11 cellular contexts compared by ENCODE assay signal in genomic region chr12:11576104-11576503, GRCh38.
A peak's percentile ranks its signal among the peaks of the same experiment; 100 is the strongest.
DNase-seq lines count a peak whose midpoint lies in the region; ATAC-seq, FAIRE-seq and TF ChIP-seq lines count a peak whose summit lies in the region.
"Had no signal": no experiment of that assay in that cellular context is flagged by ENCODE, and none has a peak within 500 bp of the region (broad histone marks: within the 10 kb centered on the region; RNA-seq: fewer than 3 reads in every experiment).

No MANE protein-coding gene starts in this region.

- peak; percentile 38 for ATAC-seq in HG02798 (IDR thresholded peaks at IDR 0.05; ENCODE audit: poor library complexity, unreplicated experiment)
- ATAC-seq in activated T-helper 17 cell treated with anti-CD3 and anti-CD28 coated beads, Interleukin-2, amount 50 U/mL, for 72 hours (replicated peaks), result peak; percentile 58
- peak; percentile 35 for ATAC-seq in left lung
- no peak for ATAC-seq in GM19328 (IDR thresholded peaks at IDR 0.05; ENCODE audit: unreplicated experiment)
- ATAC-seq in pancreas, result no peak
- ATAC-seq: WTC11 had no signal

- no peaks in the 10 kb centered on the region for H3K9me3 Mint-ChIP-seq in activated T-helper 17 cell treated with anti-CD3 and anti-CD28 coated beads, Interleukin-2, amount 50 U/mL, for 72 hours

- intact Hi-C loops in left lung (cut with DNase I) (no loop called here), pancreas (cut with DNase I) (loop anchor here in 1 of 3 donors (10.0 kb wide), 1 partner anchor 469 kb away; no protein-coding TSS in a partner anchor)

- no peaks in the 10 kb centered on the region for H3K36me3 ChIP-seq in left lung
- H3K36me3 ChIP-seq in pancreas, result no peaks in the 10 kb centered on the region

- H3K4me1 ChIP-seq in left lung, result peaks cover 6 to 10% of the 10 kb centered on the region in 2 donors
- H3K4me1 ChIP-seq in pancreas, result no peaks in the 10 kb centered on the region

- H3K27me3 Mint-ChIP-seq in activated T-helper 17 cell treated with anti-CD3 and anti-CD28 coated beads, Interleukin-2, amount 50 U/mL, for 72 hours, result no peaks in the 10 kb centered on the region

- no peak for FAIRE-seq in pancreas (lab: Jason Lieb, UNC)

- no peaks in the 10 kb centered on the region for H3K9me3 ChIP-seq in left lung
- H3K9me3 ChIP-seq in pancreas, result no peaks in the 10 kb centered on the region

- DNase-seq in EH (ENCODE audit: low read depth), result peak; percentile 71
- DNase-seq in left lung, result peak in 1 of 2 donors; percentile 37
- DNase-seq in inferior parietal cortex (ENCODE audit: extremely low spot score), result no peak
- no peak for DNase-seq in GM10266 (ENCODE audit: extremely low spot score)
- DNase-seq in pancreas, result no peak
- DNase-seq: caudate nucleus had no signal

- H3K27ac ChIP-seq in left lung (no peak overlapping the region), pancreas (no peak overlapping the region)

- WGBS in pancreas, 2 donors, result 89 to 96% methylated on average over 1 of the region's 1 CpG

- no peak overlapping the region for H3K27ac Mint-ChIP-seq in activated T-helper 17 cell treated with anti-CD3 and anti-CD28 coated beads, Interleukin-2, amount 50 U/mL, for 72 hours
- H3K27ac Mint-ChIP-seq: progenitor cell of endocrine pancreas, WTC11 had no signal

- peaks cover under 1% of the 10 kb centered on the region for H3K4me1 Mint-ChIP-seq in activated T-helper 17 cell treated with anti-CD3 and anti-CD28 coated beads, Interleukin-2, amount 50 U/mL, for 72 hours

- H3K4me3 ChIP-seq in left lung, result no peak overlapping the region
- H3K4me3 ChIP-seq in pancreas, result no peak overlapping the region

- TF ChIP-seq CTCF in left lung (IDR thresholded peaks at IDR 0.05) (no peak), GM10266 (IDR thresholded peaks at IDR 0.05; ENCODE audit: control insufficient read depth, insufficient read depth, low read depth, missing control alignments) (no peak), pancreas (IDR thresholded peaks at IDR 0.05) (no peak)

- no peaks in the 10 kb centered on the region for H3K36me3 Mint-ChIP-seq in activated T-helper 17 cell treated with anti-CD3 and anti-CD28 coated beads, Interleukin-2, amount 50 U/mL, for 72 hours (ENCODE audit: low read depth)

- H3K4me3 Mint-ChIP-seq in activated T-helper 17 cell treated with anti-CD3 and anti-CD28 coated beads, Interleukin-2, amount 50 U/mL, for 72 hours, result no peak overlapping the region
- H3K4me3 Mint-ChIP-seq: WTC11 had no signal

- H3K27me3 ChIP-seq in left lung (no peaks in the 10 kb centered on the region), pancreas (no peaks in the 10 kb centered on the region)

Comparison
In these comparisons a context has a peak if more than half of its experiments do, and no peak if none do; other contexts are left out.
1. ATAC-seq: peak in HG02798 (single experiment), activated T-helper 17 cell treated with anti-CD3 and anti-CD28 coated beads, Interleukin-2, amount 50 U/mL, for 72 hours (single experiment) and left lung (single experiment); none in GM19328 (single experiment) and pancreas (0 of 4).